In the genomic region with DNA sequence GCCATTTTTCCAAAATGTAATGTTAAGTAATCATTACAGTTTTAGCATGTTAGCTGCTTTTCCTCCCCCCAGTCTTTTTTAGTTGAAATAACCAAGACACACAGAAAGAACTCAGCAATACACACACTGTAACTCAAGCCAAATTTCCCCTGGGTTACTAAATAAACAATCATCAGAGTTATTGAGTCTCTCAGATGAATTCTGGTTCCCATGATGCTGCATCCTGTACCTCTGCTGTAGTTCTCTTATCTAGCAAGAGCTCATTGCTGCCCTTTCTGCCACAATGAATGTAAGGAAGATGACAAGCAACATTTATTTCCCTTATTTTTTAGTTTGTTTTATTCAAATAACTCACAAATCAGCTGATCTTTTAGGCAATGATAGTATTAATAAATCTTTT, we compare ENCODE assay signal across 25 cellular contexts.
DNase-seq lines count a peak whose midpoint lies in the region; TF ChIP-seq lines count a peak whose summit lies in the region.
"Had no signal": no experiment of that assay in that cellular context is flagged by ENCODE, and none has a peak within 500 bp of the region (broad histone marks: within the 10 kb centered on the region; RNA-seq: fewer than 3 reads in every experiment).

No MANE protein-coding gene starts in this region.

- H3K27me3 Mint-ChIP-seq in activated CD4-positive, alpha-beta T cell treated with anti-CD3 and anti-CD28 coated beads, Interleukin-2, amount 10 ng/mL, durations not matched to agents 24 days and 14 days, result peaks cover 3% of the 10 kb centered on the region
- no peaks in the 10 kb centered on the region for H3K27me3 Mint-ChIP-seq in activated T-helper 2 cell treated with anti-CD3 and anti-CD28 coated beads, Interferon-gamma antibody, Interleukin-2, Interleukin-4, amounts not matched to agents 10 μg/mL and 5 μg/mL and 100 μg/mL, durations not matched to agents 14 hours and 24 hours and 36 hours (ENCODE audit: low read depth)
- H3K27me3 Mint-ChIP-seq: brain had no signal

- no peaks in the 10 kb centered on the region for H3K9me3 ChIP-seq in adipocyte (ENCODE audit: control insufficient read depth, low read length)
- H3K9me3 ChIP-seq: gastroesophageal sphincter, sigmoid colon, thoracic aorta had no signal

- TF ChIP-seq CTCF in fibroblast of mammary gland (conservative IDR thresholded peaks at IDR 0.05; ENCODE audit: control insufficient read depth, insufficient read depth, low read depth, low read length), result no peak

- no peaks in the 10 kb centered on the region for H3K36me3 Mint-ChIP-seq in activated CD4-positive, alpha-beta T cell treated with anti-CD3 and anti-CD28 coated beads, Interleukin-2, amount 10 ng/mL, durations not matched to agents 24 days and 14 days (ENCODE audit: low read depth)
- no peaks in the 10 kb centered on the region for H3K36me3 Mint-ChIP-seq in activated T-helper 2 cell treated with anti-CD3 and anti-CD28 coated beads, Interferon-gamma antibody, Interleukin-2, Interleukin-4, amounts not matched to agents 10 μg/mL and 5 μg/mL and 100 μg/mL, durations not matched to agents 14 hours and 24 hours and 36 hours (ENCODE audit: low read depth)
- H3K36me3 Mint-ChIP-seq: activated naive CD8-positive, alpha-beta T cell treated with anti-CD3 and anti-CD28 coated beads for 36 hours; brain; CD4-positive, CD25-positive, alpha-beta regulatory T cell; mesothelial cell of epicardium; natural killer cell treated with Interleukin-12 subunit alpha and Interleukin-12 subunit beta and Interleukin-15 and Interleukin-18, amount 100 ng/mL, for 72 hours; stimulated activated effector memory CD8-positive, alpha-beta T cell treated with anti-CD3 and anti-CD28 coated beads, Interleukin-12 subunit alpha, Interleukin-12 subunit beta, amount 100 ng/mL, for 72 hours had no signal

- no peaks in the 10 kb centered on the region for H3K9me3 Mint-ChIP-seq in activated CD4-positive, alpha-beta T cell treated with anti-CD3 and anti-CD28 coated beads, Interleukin-2, amount 10 ng/mL, durations not matched to agents 24 days and 14 days
- H3K9me3 Mint-ChIP-seq in activated T-helper 2 cell treated with anti-CD3 and anti-CD28 coated beads, Interferon-gamma antibody, Interleukin-2, Interleukin-4, amounts not matched to agents 10 μg/mL and 5 μg/mL and 100 μg/mL, durations not matched to agents 14 hours and 24 hours and 36 hours, result no peaks in the 10 kb centered on the region
- H3K9me3 Mint-ChIP-seq: activated naive CD8-positive, alpha-beta T cell treated with anti-CD3 and anti-CD28 coated beads for 36 hours; activated T-helper 17 cell treated with anti-CD3 and anti-CD28 coated beads, Interleukin-2, amount 50 U/mL, for 72 hours; HFFc6; stimulated activated effector memory CD8-positive, alpha-beta T cell treated with anti-CD3 and anti-CD28 coated beads, Interleukin-12 subunit alpha, Interleukin-12 subunit beta, amount 100 ng/mL, for 72 hours had no signal

- no peak overlapping the region for H3K27ac Mint-ChIP-seq in activated CD4-positive, alpha-beta T cell treated with anti-CD3 and anti-CD28 coated beads, Interleukin-2, amount 10 ng/mL, durations not matched to agents 24 days and 14 days
- no peak overlapping the region for H3K27ac Mint-ChIP-seq in activated T-helper 2 cell treated with anti-CD3 and anti-CD28 coated beads, Interferon-gamma antibody, Interleukin-2, Interleukin-4, amounts not matched to agents 10 μg/mL and 5 μg/mL and 100 μg/mL, durations not matched to agents 14 hours and 24 hours and 36 hours
- H3K27ac Mint-ChIP-seq: activated naive CD8-positive, alpha-beta T cell treated with anti-CD3 and anti-CD28 coated beads for 36 hours; activated T-helper 17 cell treated with anti-CD3 and anti-CD28 coated beads, Interleukin-2, amount 50 U/mL, for 72 hours; brain; CD4-positive, CD25-positive, alpha-beta regulatory T cell; HFFc6; mesothelial cell of epicardium; natural killer cell treated with Interleukin-12 subunit alpha and Interleukin-12 subunit beta and Interleukin-15 and Interleukin-18, amount 100 ng/mL, for 72 hours; stimulated activated effector memory CD8-positive, alpha-beta T cell treated with anti-CD3 and anti-CD28 coated beads, Interleukin-12 subunit alpha, Interleukin-12 subunit beta, amount 100 ng/mL, for 72 hours had no signal

- no peaks in the 10 kb centered on the region for H3K36me3 ChIP-seq in adipocyte (ENCODE audit: control insufficient read depth, insufficient read depth, low read length, severe bottlenecking)
- H3K36me3 ChIP-seq: gastroesophageal sphincter, sigmoid colon, thoracic aorta had no signal

- peaks cover 16% of the 10 kb centered on the region for H3K4me1 ChIP-seq in adipocyte (ENCODE audit: control insufficient read depth, insufficient read depth, low read length)
- H3K4me1 ChIP-seq: parathyroid adenoma had no signal

- no peaks in the 10 kb centered on the region for H3K4me1 Mint-ChIP-seq in activated CD4-positive, alpha-beta T cell treated with anti-CD3 and anti-CD28 coated beads, Interleukin-2, amount 10 ng/mL, durations not matched to agents 24 days and 14 days
- H3K4me1 Mint-ChIP-seq in activated T-helper 2 cell treated with anti-CD3 and anti-CD28 coated beads, Interferon-gamma antibody, Interleukin-2, Interleukin-4, amounts not matched to agents 10 μg/mL and 5 μg/mL and 100 μg/mL, durations not matched to agents 14 hours and 24 hours and 36 hours (ENCODE audit: low read depth), result no peaks in the 10 kb centered on the region
- H3K4me1 Mint-ChIP-seq: activated naive CD8-positive, alpha-beta T cell treated with anti-CD3 and anti-CD28 coated beads for 36 hours; activated T-helper 17 cell treated with anti-CD3 and anti-CD28 coated beads, Interleukin-2, amount 50 U/mL, for 72 hours; CD4-positive, CD25-positive, alpha-beta regulatory T cell; mesothelial cell of epicardium; stimulated activated effector memory CD8-positive, alpha-beta T cell treated with anti-CD3 and anti-CD28 coated beads, Interleukin-12 subunit alpha, Interleukin-12 subunit beta, amount 100 ng/mL, for 72 hours had no signal

- peak; percentile 52 for DNase-seq in EH (ENCODE audit: low read depth)
- peak; percentile 73 for DNase-seq in NCI-H1436 treated with DMSO at 0.1 percent for 48 hours (lab: John Stamatoyannopoulos, UW)
- DNase-seq in adipocyte (ENCODE audit: low read depth), result no peak
- DNase-seq in fibroblast of mammary gland (ENCODE audit: low read depth), result peak; percentile 70
- DNase-seq in activated CD4-positive, alpha-beta T cell treated with anti-CD3 and anti-CD28 coated beads, Interleukin-2, amount 10 ng/mL, durations not matched to agents 24 days and 14 days, result no peak
- no peak for DNase-seq in activated T-helper 2 cell treated with anti-CD3 and anti-CD28 coated beads, Interferon-gamma antibody, Interleukin-2, Interleukin-4, amounts not matched to agents 10 μg/mL and 5 μg/mL and 100 μg/mL, durations not matched to agents 14 hours and 24 hours and 36 hours (ENCODE audit: low spot score)
- DNase-seq in NCI-H446 treated with DMSO at 0.1 percent for 48 hours (lab: John Stamatoyannopoulos, UW), result no peak
- no peak for DNase-seq in DMS79 (lab: John Stamatoyannopoulos, UW)
- DNase-seq: activated CD4-positive, alpha-beta T cell treated with anti-CD3 and anti-CD28 coated beads for 48 hours; activated naive CD8-positive, alpha-beta T cell treated with anti-CD3 and anti-CD28 coated beads for 36 hours; CD4-positive, CD25-positive, alpha-beta regulatory T cell; cortex of kidney; HFFc6; NCI-H524; SHP77; sigmoid colon had no signal

- no peaks in the 10 kb centered on the region for H3K27me3 ChIP-seq in adipocyte (replicated peaks; ENCODE audit: control insufficient read depth, insufficient read depth, low read length)
- H3K27me3 ChIP-seq: gastroesophageal sphincter, sigmoid colon had no signal

- peak overlapping the region; percentile 39 for H3K9ac ChIP-seq in adipocyte (ENCODE audit: low read length)
- H3K9ac ChIP-seq: parathyroid adenoma had no signal

- H3K4me3 Mint-ChIP-seq in activated CD4-positive, alpha-beta T cell treated with anti-CD3 and anti-CD28 coated beads, Interleukin-2, amount 10 ng/mL, durations not matched to agents 24 days and 14 days, result no peak overlapping the region
- no peak overlapping the region for H3K4me3 Mint-ChIP-seq in activated T-helper 2 cell treated with anti-CD3 and anti-CD28 coated beads, Interferon-gamma antibody, Interleukin-2, Interleukin-4, amounts not matched to agents 10 μg/mL and 5 μg/mL and 100 μg/mL, durations not matched to agents 14 hours and 24 hours and 36 hours (ENCODE audit: low read depth)
- H3K4me3 Mint-ChIP-seq: activated naive CD8-positive, alpha-beta T cell treated with anti-CD3 and anti-CD28 coated beads for 36 hours; activated T-helper 17 cell treated with anti-CD3 and anti-CD28 coated beads, Interleukin-2, amount 50 U/mL, for 72 hours; brain; CD4-positive, CD25-positive, alpha-beta regulatory T cell; HFFc6; mesothelial cell of epicardium; natural killer cell treated with Interleukin-12 subunit alpha and Interleukin-12 subunit beta and Interleukin-15 and Interleukin-18, amount 100 ng/mL, for 72 hours; stimulated activated effector memory CD8-positive, alpha-beta T cell treated with anti-CD3 and anti-CD28 coated beads, Interleukin-12 subunit alpha, Interleukin-12 subunit beta, amount 100 ng/mL, for 72 hours had no signal

- intact Hi-C loops in activated CD4-positive, alpha-beta T cell treated with anti-CD3 and anti-CD28 coated beads, Interleukin-2, amount 10 ng/mL, durations not matched to agents 24 days and 14 days (cut with micrococcal nuclease), result no loop called here
- intact Hi-C loops in activated T-helper 2 cell treated with anti-CD3 and anti-CD28 coated beads, Interferon-gamma antibody, Interleukin-2, Interleukin-4, amounts not matched to agents 10 μg/mL and 5 μg/mL and 100 μg/mL, durations not matched to agents 14 hours and 24 hours and 36 hours (cut with micrococcal nuclease), result no loop called here

- H3K4me3 ChIP-seq in adipocyte (ENCODE audit: low read length), result no peak overlapping the region
- H3K4me3 ChIP-seq in fibroblast of mammary gland (ENCODE audit: control insufficient read depth, low read depth, low read length), result no peak overlapping the region
- H3K4me3 ChIP-seq: gastroesophageal sphincter, GM12878, sigmoid colon, thoracic aorta had no signal

Comparison
In these comparisons a context has a peak if more than half of its experiments do, and no peak if none do; other contexts are left out.
1. DNase-seq: peak in EH (single experiment), NCI-H1436 treated with DMSO at 0.1 percent for 48 hours (single experiment) and fibroblast of mammary gland (single experiment); none in adipocyte (single experiment), activated CD4-positive, alpha-beta T cell treated with anti-CD3 and anti-CD28 coated beads, Interleukin-2, amount 10 ng/mL, durations not matched to agents 24 days and 14 days (single experiment), activated T-helper 2 cell treated with anti-CD3 and anti-CD28 coated beads, Interferon-gamma antibody, Interleukin-2, Interleukin-4, amounts not matched to agents 10 μg/mL and 5 μg/mL and 100 μg/mL, durations not matched to agents 14 hours and 24 hours and 36 hours (single experiment), NCI-H446 treated with DMSO at 0.1 percent for 48 hours (single experiment) and DMS79 (single experiment).